ENCODE assay signal across 8 cellular contexts in the genomic region with DNA sequence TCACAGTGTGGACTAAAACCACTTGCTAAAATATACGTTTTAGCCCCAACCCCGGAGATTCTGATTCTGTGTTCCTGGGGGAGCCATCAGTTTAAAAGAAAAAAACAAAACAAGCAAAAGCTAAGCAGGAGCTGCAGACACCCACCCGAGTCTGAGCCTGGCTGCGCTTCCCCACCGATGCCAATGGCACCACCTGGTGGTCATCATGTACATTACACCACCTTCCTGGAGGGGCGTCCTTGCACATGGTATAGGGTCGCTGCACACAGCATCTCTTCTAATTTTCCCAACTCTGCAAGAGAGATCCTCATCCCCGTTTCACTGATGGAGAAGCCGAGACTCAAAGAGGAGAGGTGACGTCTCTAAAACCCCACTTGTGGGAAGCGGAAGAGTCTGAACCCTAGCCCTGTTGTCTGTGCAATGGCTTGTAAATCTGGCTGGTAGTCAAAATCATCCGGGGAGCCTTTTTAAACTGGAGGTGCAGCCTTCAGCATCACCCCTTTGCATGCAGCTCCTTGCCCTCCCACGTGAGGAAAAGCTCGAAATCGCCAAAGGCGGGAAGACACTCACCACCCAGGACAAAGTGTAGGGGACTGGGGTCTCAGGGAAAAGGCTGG. TPM values are rescaled to one million over a fixed set of nuclear protein-coding genes. Genes with fewer than 3 reads are reported as not detected.
DNase-seq lines count a peak whose midpoint lies in the region; ATAC-seq lines count a peak whose summit lies in the region.

No MANE protein-coding gene starts in this region.

- H3K27ac Mint-ChIP-seq in CD4-positive, CD25-positive, alpha-beta regulatory T cell: no peak overlapping the region
- H3K27ac Mint-ChIP-seq in memory B cell: no peak overlapping the region

- no peaks in the 10 kb centered on the region for H3K36me3 ChIP-seq in CD4-positive, CD25-positive, alpha-beta regulatory T cell (ENCODE audit: control insufficient read depth, insufficient read depth, low read length)

- H3K36me3 Mint-ChIP-seq in CD4-positive, CD25-positive, alpha-beta regulatory T cell: no peaks in the 10 kb centered on the region
- no peaks in the 10 kb centered on the region for H3K36me3 Mint-ChIP-seq in memory B cell

- peaks cover 19% of the 10 kb centered on the region for H3K27me3 Mint-ChIP-seq in CD4-positive, CD25-positive, alpha-beta regulatory T cell
- H3K27me3 Mint-ChIP-seq in memory B cell: peaks cover 9% of the 10 kb centered on the region

- H3K4me1 ChIP-seq in CD4-positive, CD25-positive, alpha-beta regulatory T cell (ENCODE audit: control insufficient read depth, insufficient read depth, low read length, poor library complexity, severe bottlenecking): no peaks in the 10 kb centered on the region

- H3K4me3 Mint-ChIP-seq in CD4-positive, CD25-positive, alpha-beta regulatory T cell: no peak overlapping the region
- H3K4me3 Mint-ChIP-seq in memory B cell: no peak overlapping the region

- peak; percentile 64 to 72 for ATAC-seq in CD4-positive, CD25-positive, alpha-beta regulatory T cell (ENCODE audit: low read depth in 2 of 2)
- ATAC-seq in GM21515 (IDR thresholded peaks at IDR 0.05; ENCODE audit: unreplicated experiment) (peak; percentile 67), memory B cell (ENCODE audit: low read depth) (peak; percentile 77)

- DNase-seq in CD4-positive, CD25-positive, alpha-beta regulatory T cell: peak; percentile 38 to 62 (median 57)
- DNase-seq in NCI-H2196 (lab: John Stamatoyannopoulos, UW; ENCODE audit: unreplicated experiment): peak; percentile 64
- DNase-seq in activated CD4-positive, alpha-beta T cell treated with anti-CD3 and anti-CD28 coated beads, Interleukin-2, amount 50 U/mL, for 1 hour: peak; percentile 49
- DNase-seq in effector CD8-positive, alpha-beta T cell (lab: John Stamatoyannopoulos, UW): peak; percentile 46
- DNase-seq in memory B cell (ENCODE audit: low spot score in 2 of 2): peak; percentile 52 to 65
- peak; percentile 16 for DNase-seq in stimulated activated CD8-positive, alpha-beta memory T cell treated with anti-CD3 and anti-CD28 coated beads, Interleukin-12 subunit alpha, Interleukin-12 subunit beta, amount 100 ng/mL, for 4 hours (ENCODE audit: low read depth)
- no peak for DNase-seq in NCI-H2107 treated with DMSO at 0.1 percent for 48 hours (lab: John Stamatoyannopoulos, UW; ENCODE audit: unreplicated experiment)

- H3K9me3 ChIP-seq in CD4-positive, CD25-positive, alpha-beta regulatory T cell (ENCODE audit: control insufficient read depth in 2 of 2, low read length in 2 of 2): no peaks in the 10 kb centered on the region

- no peaks in the 10 kb centered on the region for H3K9me3 Mint-ChIP-seq in CD4-positive, CD25-positive, alpha-beta regulatory T cell
- H3K9me3 Mint-ChIP-seq in memory B cell: no peaks in the 10 kb centered on the region

- peaks cover 0 to 3% (median 2%) of the 10 kb centered on the region in 4 donors for H3K4me1 Mint-ChIP-seq in CD4-positive, CD25-positive, alpha-beta regulatory T cell
- peaks cover 2% of the 10 kb centered on the region for H3K4me1 Mint-ChIP-seq in memory B cell

- H3K4me3 ChIP-seq in CD4-positive, CD25-positive, alpha-beta regulatory T cell (ENCODE audit: low read depth, low read length): no peak overlapping the region

- H3K27me3 ChIP-seq in CD4-positive, CD25-positive, alpha-beta regulatory T cell (ENCODE audit: control insufficient read depth, insufficient read depth, low read length): no peaks in the 10 kb centered on the region

- no peak overlapping the region for H3K27ac ChIP-seq in CD4-positive, CD25-positive, alpha-beta regulatory T cell (ENCODE audit: insufficient read depth, low read length, poor library complexity, severe bottlenecking)

RNA-seq across cellular contexts. Expression of a gene that starts 23.1 kb away (rescaled TPM):
- total RNA-seq in CD4-positive, CD25-positive, alpha-beta regulatory T cell: 22.8 TPM
- 10 to 100 TPM in 1 of 4 donors, 1 to 10 TPM in 3; 7.6 to 11.2 (median 8.8) TPM for polyA plus RNA-seq in CD4-positive, CD25-positive, alpha-beta regulatory T cell
